ENCODE assay signal across 15 cellular contexts in the genomic region with DNA sequence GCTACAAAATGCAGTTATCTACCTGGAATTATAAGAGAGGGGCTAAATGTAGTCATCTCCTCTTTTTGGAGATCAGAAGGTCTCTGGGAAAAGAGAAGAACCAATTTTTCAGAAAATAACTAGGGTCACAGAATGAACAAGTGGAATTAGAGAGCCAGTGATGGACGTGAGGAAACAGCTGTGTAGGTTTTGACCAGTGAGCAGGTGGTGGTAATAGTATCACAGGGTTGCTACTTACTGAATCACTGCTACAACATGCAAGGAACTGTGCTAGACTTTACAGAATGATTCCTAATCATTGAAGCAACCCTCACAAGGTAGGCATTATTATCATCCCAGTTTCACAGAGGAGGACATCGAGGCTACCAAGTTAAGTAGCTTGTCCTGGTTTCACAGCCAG. TPM values are rescaled to one million over a fixed set of nuclear protein-coding genes. Genes with fewer than 3 reads are reported as not detected.
"Had no signal": no experiment of that assay in that cellular context is flagged by ENCODE, and none has a peak within 500 bp of the region (broad histone marks: within the 10 kb centered on the region; RNA-seq: fewer than 3 reads in every experiment).

No MANE protein-coding gene starts in this region.

- H3K27me3 Mint-ChIP-seq: activated T-helper 17 cell treated with anti-CD3 and anti-CD28 coated beads, Interleukin-2, amount 50 U/mL, for 72 hours; central memory CD8-positive, alpha-beta T cell had no signal

- H3K9me3 Mint-ChIP-seq: activated naive CD4-positive, alpha-beta T cell treated with anti-CD3 and anti-CD28 coated beads for 36 hours; activated T-helper 17 cell treated with anti-CD3 and anti-CD28 coated beads, Interleukin-2, amount 50 U/mL, for 72 hours; central memory CD8-positive, alpha-beta T cell had no signal

- H3K9me3 ChIP-seq: left lung, sigmoid colon, stomach, testis had no signal

- H3K4me3 Mint-ChIP-seq: activated naive CD4-positive, alpha-beta T cell treated with anti-CD3 and anti-CD28 coated beads for 36 hours; central memory CD8-positive, alpha-beta T cell had no signal

- H3K27ac Mint-ChIP-seq: activated naive CD4-positive, alpha-beta T cell treated with anti-CD3 and anti-CD28 coated beads for 36 hours; activated T-helper 17 cell treated with anti-CD3 and anti-CD28 coated beads, Interleukin-2, amount 50 U/mL, for 72 hours had no signal

- ATAC-seq: activated T-helper 17 cell treated with anti-CD3 and anti-CD28 coated beads, Interleukin-2, amount 50 U/mL, for 72 hours; esophagus mucosa; left lung had no signal

- DNase-seq: activated CD4-positive, CD25-positive, alpha-beta regulatory T cell treated with anti-CD3 and anti-CD28 coated beads, Interleukin-2, amount 50 U/mL, for 72 hours; activated naive CD4-positive, alpha-beta T cell treated with anti-CD3 and anti-CD28 coated beads for 36 hours; hippocampal formation; kidney; sigmoid colon; stimulated activated CD4-positive, alpha-beta T cell treated with anti-CD3 and anti-CD28 coated beads, Interleukin-1b, Interleukin-23, amount 100 ng/mL, for 48 hours; stomach; testis had no signal

RNA-seq across cellular contexts. Expression of a gene that starts 1.7 kb away (rescaled TPM):
- total RNA-seq: esophagus mucosa had no signal

RNA-seq across cellular contexts. Expression of a gene that starts 15.9 kb away (rescaled TPM):
- total RNA-seq: activated CD8-positive, alpha-beta memory T cell treated with anti-CD3 and anti-CD28 coated beads for 36 hours; activated naive CD4-positive, alpha-beta T cell treated with anti-CD3 and anti-CD28 coated beads for 36 hours; activated T-helper 17 cell treated with anti-CD3 and anti-CD28 coated beads, Interleukin-2, amount 50 U/mL, for 72 hours; esophagus mucosa; left lung; mucosa of gallbladder; sigmoid colon; stomach; testis; ureter had no signal
- polyA plus RNA-seq: sigmoid colon, stomach had no signal

RNA-seq across cellular contexts. Expression of a gene that starts 27.4 kb away (rescaled TPM):
- total RNA-seq: esophagus mucosa, sigmoid colon, stomach, ureter had no signal
